15 cellular contexts compared by ENCODE assay signal in the genomic region with DNA sequence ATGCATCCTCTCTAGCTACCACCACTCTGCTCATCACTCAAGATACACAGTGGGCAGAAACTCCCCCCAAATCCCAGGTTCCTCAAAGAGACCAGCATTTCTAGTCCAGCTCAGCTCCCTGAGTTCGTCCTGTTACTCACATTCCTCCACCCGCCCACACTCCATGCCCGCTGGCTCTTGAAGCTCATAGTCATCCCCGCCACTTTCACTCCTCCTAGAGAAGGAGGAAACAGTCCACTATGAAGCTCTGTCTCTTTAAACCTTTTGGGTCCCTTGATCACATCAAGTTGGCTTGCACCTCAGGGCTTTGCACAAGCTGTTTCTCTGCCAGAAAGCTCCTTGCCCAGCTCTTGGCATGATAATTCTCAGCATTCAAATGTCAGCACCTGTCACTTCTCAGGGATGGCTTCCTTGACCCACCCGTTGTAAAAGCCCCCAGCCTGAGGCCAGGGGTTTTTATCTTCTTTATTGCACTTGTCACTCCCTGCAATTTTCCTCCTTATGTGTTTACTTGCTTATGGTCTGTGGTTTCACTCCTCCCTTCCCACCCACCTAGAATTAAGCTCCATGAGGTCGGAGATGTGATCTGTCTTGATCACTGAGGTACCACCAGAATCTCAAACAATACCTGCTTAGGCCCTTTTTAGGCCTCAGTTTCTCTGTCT.
DNase-seq lines count a peak whose midpoint lies in the region; ATAC-seq and TF ChIP-seq lines count a peak whose summit lies in the region.
"Had no signal": no experiment of that assay in that cellular context is flagged by ENCODE, and none has a peak within 500 bp of the region (broad histone marks: within the 10 kb centered on the region; RNA-seq: fewer than 3 reads in every experiment).

No MANE protein-coding gene starts in this region.

- POLR2A ChIA-PET in RWPE1 (lab: Yijun Ruan, JAX; ENCODE audit: low non-redundant PET) = no interaction called here

- H3K36me3 ChIP-seq in neural progenitor cell = no peaks in the 10 kb centered on the region
- H3K36me3 ChIP-seq: left ventricle myocardium inferior, ovary, SJCRH30 had no signal

- no peaks in the 10 kb centered on the region for H3K79me2 ChIP-seq in neural progenitor cell (ENCODE audit: low read depth)

- H3K9me3 Mint-ChIP-seq in neural progenitor cell = peaks cover 15% of the 10 kb centered on the region
- peaks cover 7 to 8% of the 10 kb centered on the region in 2 donors for H3K9me3 Mint-ChIP-seq in activated T-cell treated with anti-CD3 and anti-CD28 coated beads, Interleukin-2, amount 50 U/mL, for 72 hours

- no peak overlapping the region for H3K27ac ChIP-seq in RWPE1
- no peak overlapping the region for H3K27ac ChIP-seq in epithelial cell of prostate
- H3K27ac ChIP-seq in neural progenitor cell = no peak overlapping the region
- H3K27ac ChIP-seq: C4-2B, left ventricle myocardium inferior, ovary, SJCRH30 had no signal

- peaks cover 6% of the 10 kb centered on the region for H3K9me3 ChIP-seq in neural progenitor cell (ENCODE audit: low read depth)
- H3K9me3 ChIP-seq: ovary had no signal

- H3K4me1 Mint-ChIP-seq in neural progenitor cell = peaks cover 4% of the 10 kb centered on the region
- no peaks in the 10 kb centered on the region for H3K4me1 Mint-ChIP-seq in activated T-cell treated with anti-CD3 and anti-CD28 coated beads, Interleukin-2, amount 50 U/mL, for 72 hours (ENCODE audit: low read depth)

- H3K36me3 Mint-ChIP-seq in neural progenitor cell = no peaks in the 10 kb centered on the region
- H3K36me3 Mint-ChIP-seq in activated T-cell treated with anti-CD3 and anti-CD28 coated beads, Interleukin-2, amount 50 U/mL, for 72 hours (ENCODE audit: insufficient read depth in 2 of 2) = peaks cover 5 to 14% of the 10 kb centered on the region in 2 donors

- no peaks in the 10 kb centered on the region for H3K27me3 ChIP-seq in neural progenitor cell
- H3K27me3 ChIP-seq: ovary had no signal

- no peak overlapping the region for H3K4me3 Mint-ChIP-seq in neural progenitor cell
- no peak overlapping the region for H3K4me3 Mint-ChIP-seq in activated T-cell treated with anti-CD3 and anti-CD28 coated beads, Interleukin-2, amount 50 U/mL, for 72 hours

- H3K9ac ChIP-seq in neural progenitor cell = no peak overlapping the region

- no peak overlapping the region for H3K4me2 ChIP-seq in neural progenitor cell

- H2AFZ ChIP-seq in neural progenitor cell (replicated peaks) = no peak overlapping the region

- DNase-seq in EH (ENCODE audit: low read depth) (peak; percentile 72), RWPE1 (ENCODE audit: low spot score) (peak; percentile 80), epithelial cell of prostate (ENCODE audit: low read depth, low spot score) (peak; percentile 52), neural progenitor cell (ENCODE audit: low spot score) (no peak), nucleus accumbens (lab: John Stamatoyannopoulos, UW) (no peak)
- DNase-seq in activated T-cell treated with anti-CD3 and anti-CD28 coated beads, Interleukin-2, amount 50 U/mL, for 72 hours = no peak
- DNase-seq: left ventricle myocardium inferior; NCI-H1092 treated with DMSO at 0.1 percent for 48 hours; NCI-H774; ovary; SJCRH30; stimulated activated naive CD4-positive, alpha-beta T cell treated with Interleukin-2 at 50 U/mL for 16 hours had no signal

- no peaks in the 10 kb centered on the region for H4K20me1 ChIP-seq in neural progenitor cell (ENCODE audit: low read depth)

- CTCF ChIA-PET in RWPE1 (lab: Yijun Ruan, JAX) = no interaction called here

- no peaks in the 10 kb centered on the region for H3K4me1 ChIP-seq in neural progenitor cell
- H3K4me1 ChIP-seq: left ventricle myocardium inferior, SJCRH30 had no signal

- no peaks in the 10 kb centered on the region for H3F3A ChIP-seq in neural progenitor cell (ENCODE audit: low read depth)

- TF ChIP-seq CTCF in RWPE1 (conservative IDR thresholded peaks at IDR 0.05; ENCODE audit: low read depth) = no peak
- TF ChIP-seq CTCF in neural progenitor cell (IDR thresholded peaks at IDR 0.05) = no peak

- no peak overlapping the region for H3K4me3 ChIP-seq in neural progenitor cell
- H3K4me3 ChIP-seq: left ventricle myocardium inferior, ovary, SJCRH30 had no signal

- ATAC-seq in HG02852 (IDR thresholded peaks at IDR 0.05; ENCODE audit: unreplicated experiment) = no peak
- ATAC-seq in HG03097 (IDR thresholded peaks at IDR 0.05; ENCODE audit: low FRiP score, unreplicated experiment) = no peak
- ATAC-seq in activated T-cell treated with anti-CD3 and anti-CD28 coated beads, Interleukin-2, amount 50 U/mL, for 72 hours (replicated peaks in 1 of 2) = no peak

- peak overlapping the region; percentile 54 for H3K27ac Mint-ChIP-seq in neural progenitor cell
- no peak overlapping the region for H3K27ac Mint-ChIP-seq in activated T-cell treated with anti-CD3 and anti-CD28 coated beads, Interleukin-2, amount 50 U/mL, for 72 hours

- peaks cover 10% of the 10 kb centered on the region for H3K27me3 Mint-ChIP-seq in neural progenitor cell (ENCODE audit: insufficient read depth, low read depth)
- peaks cover 21% of the 10 kb centered on the region for H3K27me3 Mint-ChIP-seq in activated T-cell treated with anti-CD3 and anti-CD28 coated beads, Interleukin-2, amount 50 U/mL, for 72 hours (ENCODE audit: low read depth)

Comparison
In these comparisons a context has a peak if more than half of its experiments do, and no peak if none do; other contexts are left out.
1. DNase-seq: peak in EH (single experiment), RWPE1 (single experiment) and epithelial cell of prostate (single experiment); none in neural progenitor cell (single experiment), nucleus accumbens (0 of 56) and activated T-cell treated with anti-CD3 and anti-CD28 coated beads, Interleukin-2, amount 50 U/mL, for 72 hours (0 of 2).